ENCODE assay signal across 25 cellular contexts in genomic region chr3:119762876-119763275, GRCh38. TPM values are rescaled to one million over a fixed set of nuclear protein-coding genes. Genes with fewer than 3 reads are reported as not detected.
"Had no signal": no experiment of that assay in that cellular context is flagged by ENCODE, and none has a peak within 500 bp of the region (broad histone marks: within the 10 kb centered on the region; RNA-seq: fewer than 3 reads in every experiment).

No MANE protein-coding gene starts in this region.

- H3K27ac Mint-ChIP-seq: naive thymus-derived CD4-positive, alpha-beta T cell; nephron; neural progenitor cell; stimulated activated memory B cell treated with anti-CD40 and anti-IgM and Interleukin-4, amounts not matched to agents 10 μg/mL and 1 μg/mL and 100 μg/mL, for 72 hours; type B pancreatic cell had no signal

- H2AFZ ChIP-seq: neural progenitor cell had no signal

- H3K4me1 ChIP-seq: foreskin keratinocyte, heart right ventricle, left lung, neural progenitor cell, prostate gland, right atrium auricular region, testis, tibial artery had no signal

- H3K4me2 ChIP-seq: neural progenitor cell had no signal

- H3K36me3 Mint-ChIP-seq: naive thymus-derived CD4-positive, alpha-beta T cell; stimulated activated memory B cell treated with anti-CD40 and anti-IgM and Interleukin-4, amounts not matched to agents 10 μg/mL and 1 μg/mL and 100 μg/mL, for 72 hours had no signal

- H3K4me1 Mint-ChIP-seq: naive thymus-derived CD4-positive, alpha-beta T cell; nephron; stimulated activated memory B cell treated with anti-CD40 and anti-IgM and Interleukin-4, amounts not matched to agents 10 μg/mL and 1 μg/mL and 100 μg/mL, for 72 hours had no signal

- H3K36me3 ChIP-seq: heart right ventricle, left lung, neural progenitor cell, prostate gland, right atrium auricular region, tibial artery had no signal

- H3K27ac ChIP-seq: dorsolateral prefrontal cortex, foreskin keratinocyte, heart right ventricle, left lung, neural progenitor cell, prostate gland, right atrium auricular region, testis, tibial artery had no signal

- H3K9me3 ChIP-seq: left lung, prostate gland, testis, tibial artery had no signal

- H3K4me3 ChIP-seq: dorsolateral prefrontal cortex, heart right ventricle, left lung, neural progenitor cell, prostate gland, right atrium auricular region, testis, tibial artery had no signal

- H3K27me3 ChIP-seq: dorsolateral prefrontal cortex, heart right ventricle, left lung, neural progenitor cell, right atrium auricular region, testis, tibial artery had no signal

- ATAC-seq: foreskin keratinocyte; heart right ventricle; left cardiac atrium; left lung; naive thymus-derived CD4-positive, alpha-beta T cell; sciatic nerve; stimulated activated memory B cell treated with anti-CD40 and anti-IgM and Interleukin-4, amounts not matched to agents 10 μg/mL and 1 μg/mL and 100 μg/mL, for 72 hours; stimulated activated naive CD8-positive, alpha-beta T cell treated with anti-CD3 and anti-CD28 coated beads, Interleukin-15, Interleukin-2, amounts not matched to agents 100 U/mL and 50 U/mL, for 24 hours had no signal

- DNase-seq: dorsolateral prefrontal cortex; effector CD4-positive, alpha-beta T cell; glutamatergic neuron; heart right ventricle; hippocampal formation; left cardiac atrium; left lung; mesendoderm; midbrain; naive thymus-derived CD4-positive, alpha-beta T cell; stimulated activated CD4-positive, alpha-beta T cell treated with anti-CD3 and anti-CD28 coated beads, Interleukin-4, amount 100 ng/mL, for 4 hours; stimulated activated naive CD8-positive, alpha-beta T cell treated with anti-CD3 and anti-CD28 coated beads, Interleukin-15, Interleukin-2, amounts not matched to agents 100 U/mL and 50 U/mL, for 24 hours; substantia nigra; testis; tibial artery had no signal

- H3K27me3 Mint-ChIP-seq: type B pancreatic cell had no signal

- H3K9ac ChIP-seq: neural progenitor cell had no signal

- H3K4me3 Mint-ChIP-seq: naive thymus-derived CD4-positive, alpha-beta T cell; nephron; neural progenitor cell; stimulated activated memory B cell treated with anti-CD40 and anti-IgM and Interleukin-4, amounts not matched to agents 10 μg/mL and 1 μg/mL and 100 μg/mL, for 72 hours; type B pancreatic cell had no signal

RNA-seq across cellular contexts. Expression of gene NR1I2, which starts 19.0 kb away (rescaled TPM):
- total RNA-seq: foreskin keratinocyte, lower leg skin, lung microvascular endothelial cell, sciatic nerve had no signal
